ENCODE assay signal across 1 cellular context in genomic region chr3:12578742-12579141, GRCh38.
TF ChIP-seq lines count a peak whose summit lies in the region.

No MANE protein-coding gene starts in this region.

TF ChIP-seq in HCT116, 20 proteins besides CTCF, POLR2A, EP300 and RAD21:
- TF ChIP-seq REST (IDR thresholded peaks at IDR 0.05; ENCODE audit: low read depth) (no peak), CEBPB (IDR thresholded peaks at IDR 0.05; ENCODE audit: low read depth) (no peak), ELF1 (IDR thresholded peaks at IDR 0.05; ENCODE audit: borderline replicate concordance, low read depth) (no peak), EGR1 (IDR thresholded peaks at IDR 0.05; ENCODE audit: low read depth) (no peak), SP1 (IDR thresholded peaks at IDR 0.05; ENCODE audit: low read depth) (no peak), EZH2 (IDR thresholded peaks at IDR 0.05) (no peak), ZBTB33 (IDR thresholded peaks at IDR 0.05; ENCODE audit: extremely low read depth, insufficient replicate concordance, low read length) (no peak), FOSL1 (IDR thresholded peaks at IDR 0.05; ENCODE audit: low read depth) (no peak)
- TF ChIP-seq, protein P1, sequence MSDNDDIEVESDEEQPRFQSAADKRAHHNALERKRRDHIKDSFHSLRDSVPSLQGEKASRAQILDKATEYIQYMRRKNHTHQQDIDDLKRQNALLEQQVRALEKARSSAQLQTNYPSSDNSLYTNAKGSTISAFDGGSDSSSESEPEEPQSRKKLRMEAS (IDR thresholded peaks at IDR 0.05), result no peak
